Comparison of ENCODE assay signal across 28 cellular contexts in the genomic region with DNA sequence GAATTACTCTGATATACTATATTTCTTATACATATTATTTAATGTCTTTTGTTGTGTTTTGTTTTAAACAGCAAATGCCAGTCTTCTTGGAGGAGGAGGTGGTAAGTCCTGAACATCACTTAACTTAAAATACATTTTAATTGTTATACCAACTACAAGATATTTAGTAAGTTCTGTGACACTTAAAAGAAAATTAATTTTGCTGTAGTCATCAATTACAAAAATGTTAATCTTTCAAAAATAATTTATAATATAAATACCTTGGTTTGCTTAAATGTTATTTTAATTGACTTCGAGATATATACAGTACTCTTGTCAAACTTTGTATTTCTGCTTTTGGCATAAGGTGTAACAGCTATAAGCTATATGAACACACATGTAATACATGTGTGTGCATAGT.
"Had no signal": no experiment of that assay in that cellular context is flagged by ENCODE, and none has a peak within 500 bp of the region (broad histone marks: within the 10 kb centered on the region; RNA-seq: fewer than 3 reads in every experiment).

No MANE protein-coding gene starts in this region.

- H3K27ac ChIP-seq: neural progenitor cell, ovary, parathyroid adenoma, psoas muscle, skin epidermis, spleen, suprapubic skin, testis, tibial artery, transverse colon, upper lobe of right lung, uterus had no signal

- H3K4me2 ChIP-seq: neural progenitor cell, smooth muscle cell had no signal

- ATAC-seq: natural killer cell; psoas muscle; right cardiac atrium; sciatic nerve; stimulated activated memory B cell treated with anti-CD40 and anti-IgM and Interleukin-4, amounts not matched to agents 10 μg/mL and 1 μg/mL and 100 μg/mL, for 72 hours; stimulated activated naive CD8-positive, alpha-beta T cell treated with anti-CD3 and anti-CD28 coated beads, Interleukin-15, amount 100 ng/mL, for 72 hours; stimulated activated naive CD8-positive, alpha-beta T cell treated with anti-CD3 and anti-CD28 coated beads, Interleukin-15, Interleukin-2, amounts not matched to agents 100 U/mL and 50 U/mL, for 24 hours; upper lobe of right lung had no signal

- DNase-seq: natural killer cell; occipital lobe; ovary; posterior cingulate gyrus; psoas muscle; right cardiac atrium; spleen; stimulated activated CD4-positive, alpha-beta T cell treated with anti-CD3 and anti-CD28 coated beads, Interleukin-12 subunit alpha, Interleukin-12 subunit beta, amount 100 ng/mL, for 4 hours; stimulated activated CD4-positive, alpha-beta T cell treated with anti-CD3 and anti-CD28 coated beads, Interleukin-1b, Interleukin-23, amount 100 ng/mL, for 48 hours; stimulated activated CD4-positive, alpha-beta T cell treated with anti-CD3 and anti-CD28 coated beads, Interleukin-4, amount 100 ng/mL, for 1 hour; stimulated activated CD4-positive, alpha-beta T cell treated with anti-CD3 and anti-CD28 coated beads, Interleukin-4, amount 100 ng/mL, for 4 hours; stimulated activated CD8-positive, alpha-beta memory T cell treated with anti-CD3 and anti-CD28 coated beads, Interleukin-4, amount 100 ng/mL, for 48 hours; stimulated activated naive CD4-positive, alpha-beta T cell; stimulated activated naive CD8-positive, alpha-beta T cell treated with anti-CD3 and anti-CD28 coated beads, Interleukin-15, amount 100 ng/mL, for 72 hours; stimulated activated naive CD8-positive, alpha-beta T cell treated with anti-CD3 and anti-CD28 coated beads, Interleukin-15, Interleukin-2, amounts not matched to agents 100 U/mL and 50 U/mL, for 24 hours; substantia nigra; testis; tibial artery; transverse colon; upper lobe of right lung; uterus had no signal

- H3K4me1 ChIP-seq: psoas muscle, spleen, suprapubic skin, tibial artery, transverse colon, upper lobe of right lung, uterus had no signal

- H3K36me3 ChIP-seq: neural progenitor cell, ovary, spleen, suprapubic skin, tibial artery, transverse colon, upper lobe of right lung, uterus had no signal

- H3K27me3 ChIP-seq: neural progenitor cell, ovary, spleen, suprapubic skin, testis, tibial artery, transverse colon, upper lobe of right lung, uterus had no signal

- H3K9me3 ChIP-seq: ovary, psoas muscle, suprapubic skin, testis, tibial artery, transverse colon, upper lobe of right lung, uterus had no signal

- H3K9ac ChIP-seq: neural progenitor cell, parathyroid adenoma had no signal

- H2AFZ ChIP-seq: neural progenitor cell had no signal

- H3K4me3 ChIP-seq: neural progenitor cell, ovary, psoas muscle, skin epidermis, smooth muscle cell, spleen, suprapubic skin, testis, tibial artery, transverse colon, upper lobe of right lung, uterus had no signal

- H3K79me2 ChIP-seq: parathyroid adenoma had no signal
